8 cellular contexts compared by ENCODE assay signal in genomic region chr3:39189648-39190269, GRCh38. TPM values are rescaled to one million over a fixed set of nuclear protein-coding genes. Genes with fewer than 3 reads are reported as not detected.
DNase-seq lines count a peak whose midpoint lies in the region; ATAC-seq lines count a peak whose summit lies in the region.

No MANE protein-coding gene starts in this region.

- H3K4me3 ChIP-seq in mesodermal cell (ENCODE audit: extremely low read depth, insufficient read depth, low read length, poor library complexity, severe bottlenecking), result no peak overlapping the region

- DNase-seq in ELR (ENCODE audit: low read depth), result peak; percentile 75
- peak; percentile 11 to 71 for DNase-seq in NCI-H526 (lab: John Stamatoyannopoulos, UW)
- DNase-seq in activated CD4-positive, alpha-beta memory T cell treated with anti-CD3 and anti-CD28 coated beads for 36 hours, result peak; percentile 70
- peak; percentile 54 to 69 (median 57) for DNase-seq in effector memory CD8-positive, alpha-beta T cell
- peak; percentile 27 for DNase-seq in stimulated activated naive CD4-positive, alpha-beta T cell treated with Interleukin-2 at 50 U/mL for 16 hours (lab: John Stamatoyannopoulos, UW)

- H3K4me1 ChIP-seq in mesodermal cell (ENCODE audit: control insufficient read depth, insufficient read depth, low read length, poor library complexity, severe bottlenecking), result peaks cover 36% of the 10 kb centered on the region

- no peaks in the 10 kb centered on the region for H3K36me3 ChIP-seq in mesodermal cell (ENCODE audit: control insufficient read depth, insufficient read depth, low read length)

- intact Hi-C loops in activated CD4-positive, alpha-beta memory T cell treated with anti-CD3 and anti-CD28 coated beads for 36 hours (cut with micrococcal nuclease), result loop anchor here (1.0 kb wide), 2 partner anchors 99 to 189 kb away; no protein-coding TSS in a partner anchor

- H3K4me1 Mint-ChIP-seq in activated CD4-positive, alpha-beta memory T cell treated with anti-CD3 and anti-CD28 coated beads for 36 hours (ENCODE audit: low read depth), result peaks cover 19% of the 10 kb centered on the region
- H3K4me1 Mint-ChIP-seq in effector memory CD8-positive, alpha-beta T cell (ENCODE audit: low read depth in 2 of 2), result peaks cover 8 to 11% of the 10 kb centered on the region in 2 donors

- no peaks in the 10 kb centered on the region for H3K27me3 Mint-ChIP-seq in activated CD4-positive, alpha-beta memory T cell treated with anti-CD3 and anti-CD28 coated beads for 36 hours
- H3K27me3 Mint-ChIP-seq in effector memory CD8-positive, alpha-beta T cell, result no peaks in the 10 kb centered on the region

- H3K9me3 Mint-ChIP-seq in activated CD4-positive, alpha-beta memory T cell treated with anti-CD3 and anti-CD28 coated beads for 36 hours, result no peaks in the 10 kb centered on the region
- H3K9me3 Mint-ChIP-seq in effector memory CD8-positive, alpha-beta T cell, result no peaks in the 10 kb centered on the region

- 35 to 41% methylated on average over 5 of the region's 8 CpGs for WGBS in mesodermal cell (ENCODE audit: insufficient coverage in 2 of 2), 2 experiments

- H3K36me3 Mint-ChIP-seq in activated CD4-positive, alpha-beta memory T cell treated with anti-CD3 and anti-CD28 coated beads for 36 hours, result no peaks in the 10 kb centered on the region
- H3K36me3 Mint-ChIP-seq in effector memory CD8-positive, alpha-beta T cell (ENCODE audit: insufficient read depth), result peaks cover 2% of the 10 kb centered on the region

- no peaks in the 10 kb centered on the region for H3K9me3 ChIP-seq in mesodermal cell (ENCODE audit: control insufficient read depth, low read length)

- H3K27ac Mint-ChIP-seq in activated CD4-positive, alpha-beta memory T cell treated with anti-CD3 and anti-CD28 coated beads for 36 hours, result no peak overlapping the region
- peak overlapping the region in 1 of 2 donors; percentile 57 for H3K27ac Mint-ChIP-seq in effector memory CD8-positive, alpha-beta T cell

- ATAC-seq in HG02678 (IDR thresholded peaks at IDR 0.05; ENCODE audit: unreplicated experiment) (peak; percentile 57), GM19023 (IDR thresholded peaks at IDR 0.05; ENCODE audit: unreplicated experiment) (no peak)
- ATAC-seq in effector memory CD8-positive, alpha-beta T cell (replicated peaks), result peak; percentile 86

- no peak overlapping the region for H3K4me3 Mint-ChIP-seq in activated CD4-positive, alpha-beta memory T cell treated with anti-CD3 and anti-CD28 coated beads for 36 hours
- H3K4me3 Mint-ChIP-seq in effector memory CD8-positive, alpha-beta T cell, result no peak overlapping the region

- CTCF ChIA-PET in activated CD4-positive, alpha-beta memory T cell treated with anti-CD3 and anti-CD28 coated beads for 36 hours (lab: Charles Lee), result interaction anchor here (0.6 to 15.1 kb wide), 37 partner anchors 8 to 219 kb away, joined by 3 to 587 read pairs (median 4); partner anchors contain the start of genes CX3CR1, GORASP1 and TTC21A

- POLR2A ChIA-PET in activated CD4-positive, alpha-beta memory T cell treated with anti-CD3 and anti-CD28 coated beads for 36 hours (lab: Charles Lee), result interaction anchor here (1.9 kb wide), 1 partner anchor 99 kb away, joined by 9 read pairs; no protein-coding TSS in a partner anchor

- peak overlapping the region; percentile 8 for H3K27ac ChIP-seq in mesodermal cell (ENCODE audit: low read depth, low read length, severe bottlenecking)

RNA-seq across cellular contexts. Expression of gene XIRP1, which starts 2.6 kb away (rescaled TPM):
- total RNA-seq in activated CD4-positive, alpha-beta memory T cell treated with anti-CD3 and anti-CD28 coated beads for 36 hours, result 1 to 10 TPM; 1.3 to 1.6 TPM
- 3.6 TPM for polyA plus RNA-seq in mesodermal cell (2013, experiment 1 of 2)
- polyA plus RNA-seq in mesodermal cell (2013, experiment 2 of 2), result 3.4 TPM

RNA-seq across cellular contexts. Expression of gene CSRNP1, which starts 36.4 kb away (rescaled TPM):
- 10 to 100 TPM; 63.0 to 66.2 TPM for total RNA-seq in activated CD4-positive, alpha-beta memory T cell treated with anti-CD3 and anti-CD28 coated beads for 36 hours
- 43.3 TPM for polyA plus RNA-seq in mesodermal cell (2013, experiment 1 of 2)
- polyA plus RNA-seq in mesodermal cell (2013, experiment 2 of 2), result 34.8 TPM
